11 cellular contexts compared by ENCODE assay signal in the genomic region with DNA sequence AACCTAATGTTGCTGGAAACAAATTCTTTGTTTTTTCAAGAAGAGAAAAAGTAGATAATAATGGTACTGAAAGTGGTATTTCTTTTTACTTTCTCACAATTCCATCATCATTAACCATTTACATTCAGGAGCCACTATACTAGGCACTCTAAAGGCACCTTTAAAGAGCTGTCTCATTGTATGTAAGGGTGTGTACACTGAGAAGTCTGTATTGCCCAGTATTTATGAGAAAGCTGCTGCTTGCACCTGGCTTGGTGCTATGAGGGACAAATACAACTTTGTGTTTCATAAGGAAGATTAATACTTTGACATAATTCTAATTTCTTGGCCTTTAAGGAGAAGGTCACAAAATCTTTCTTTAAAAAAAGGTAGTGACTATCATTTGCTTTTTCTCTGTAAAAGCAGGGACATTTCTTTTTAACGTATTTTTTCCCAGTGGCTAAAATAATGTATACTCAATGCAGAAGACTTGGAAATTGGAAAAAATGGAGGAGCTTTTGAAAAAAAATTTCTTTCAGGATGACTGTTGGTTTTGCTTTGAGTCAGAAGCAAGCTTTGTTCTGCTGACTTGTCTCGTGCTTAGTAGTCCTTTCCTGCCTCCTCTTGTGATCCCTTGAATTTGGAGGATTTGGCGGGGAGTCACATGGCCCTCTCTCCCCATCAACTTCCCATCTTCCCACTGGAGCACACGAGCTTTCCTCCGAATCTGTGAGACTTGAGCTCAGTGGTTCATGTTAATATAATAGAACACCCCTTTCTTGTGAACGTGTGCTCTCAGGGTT. TPM values are rescaled to one million over a fixed set of nuclear protein-coding genes. Genes with fewer than 3 reads are reported as not detected.
DNase-seq lines count a peak whose midpoint lies in the region; ATAC-seq and FAIRE-seq lines count a peak whose summit lies in the region.
"Had no signal": no experiment of that assay in that cellular context is flagged by ENCODE, and none has a peak within 500 bp of the region (broad histone marks: within the 10 kb centered on the region; RNA-seq: fewer than 3 reads in every experiment).

No MANE protein-coding gene starts in this region.

- intact Hi-C loops in CD4-positive, alpha-beta memory T cell (cut with micrococcal nuclease) = loop anchor here (2.0 kb wide), 1 partner anchor 16 kb away; no protein-coding TSS in a partner anchor

- FAIRE-seq in GM19239 (lab: Jason Lieb, UNC) = peak; percentile 75

- no peaks in the 10 kb centered on the region for H3K36me3 ChIP-seq in CD4-positive, alpha-beta memory T cell (ENCODE audit: insufficient read depth, low read length)

- CTCF ChIA-PET in CD4-positive, alpha-beta memory T cell (lab: Charles Lee; ENCODE audit: partially characterized antibody) = interaction anchor here (0.9 to 3.8 kb wide), 7 partner anchors 14 to 111 kb away, joined by 3 to 20 read pairs (median 4); no protein-coding TSS in a partner anchor

- POLR2A ChIA-PET in CD4-positive, alpha-beta memory T cell (lab: Charles Lee; ENCODE audit: partially characterized antibody) = interaction anchor here (0.9 to 12.2 kb wide), 13 partner anchors 9 to 61 kb away, joined by 3 to 405 read pairs (median 5); a partner anchor contains a TSS

- ATAC-seq in HG03045 (IDR thresholded peaks at IDR 0.05; ENCODE audit: unreplicated experiment) = peak; percentile 38
- ATAC-seq in GM21528 (IDR thresholded peaks at IDR 0.05; ENCODE audit: low FRiP score, unreplicated experiment) = no peak
- no peak for ATAC-seq in GM21526 (IDR thresholded peaks at IDR 0.05; ENCODE audit: low FRiP score, unreplicated experiment)
- ATAC-seq: PC-3 had no signal

- H3K4me1 ChIP-seq in CD4-positive, alpha-beta memory T cell (ENCODE audit: insufficient read depth, low read length) = peaks cover 99% of the 10 kb centered on the region

- H3K27ac Mint-ChIP-seq in CD4-positive, alpha-beta memory T cell = peak overlapping the region; percentile 70 to 94 (median 87)
- H3K27ac Mint-ChIP-seq in activated naive CD8-positive, alpha-beta T cell = peak overlapping the region; percentile 82

- no peak for DNase-seq in CD4-positive, alpha-beta memory T cell
- DNase-seq in GM19239 (ENCODE audit: insufficient read length, low spot score) (no peak), pons (ENCODE audit: low spot score) (no peak), SK-N-DZ (ENCODE audit: low spot score) (no peak)
- DNase-seq: activated CD8-positive, alpha-beta memory T cell treated with anti-CD3 and anti-CD28 coated beads for 24 hours; dermis blood vessel endothelial cell; PC-3 had no signal

- H3K27ac ChIP-seq in CD4-positive, alpha-beta memory T cell (ENCODE audit: low read depth, low read length) = peak overlapping the region; percentile 43

- H3K4me3 ChIP-seq in CD4-positive, alpha-beta memory T cell (ENCODE audit: low read length in 2 of 2) = no peak overlapping the region

- no peaks in the 10 kb centered on the region for H3K27me3 Mint-ChIP-seq in CD4-positive, alpha-beta memory T cell
- H3K27me3 Mint-ChIP-seq in activated naive CD8-positive, alpha-beta T cell = no peaks in the 10 kb centered on the region

- H3K4me1 Mint-ChIP-seq in CD4-positive, alpha-beta memory T cell = peaks cover 65 to 96% (median 83%) of the 10 kb centered on the region in 4 donors
- H3K4me1 Mint-ChIP-seq in activated naive CD8-positive, alpha-beta T cell (ENCODE audit: low read depth) = peaks cover 86% of the 10 kb centered on the region

- no peaks in the 10 kb centered on the region for H3K27me3 ChIP-seq in CD4-positive, alpha-beta memory T cell (ENCODE audit: insufficient read depth, low read length)

- peaks cover 13 to 39% of the 10 kb centered on the region in 2 donors for H3K36me3 Mint-ChIP-seq in CD4-positive, alpha-beta memory T cell
- peaks cover 5% of the 10 kb centered on the region for H3K36me3 Mint-ChIP-seq in activated naive CD8-positive, alpha-beta T cell

- H3K4me3 Mint-ChIP-seq in CD4-positive, alpha-beta memory T cell = peak overlapping the region in 7 of 8 donors; percentile 29 to 76 (median 46)
- peak overlapping the region; percentile 36 for H3K4me3 Mint-ChIP-seq in activated naive CD8-positive, alpha-beta T cell

- no peaks in the 10 kb centered on the region for H3K9me3 Mint-ChIP-seq in CD4-positive, alpha-beta memory T cell
- no peaks in the 10 kb centered on the region for H3K9me3 Mint-ChIP-seq in activated naive CD8-positive, alpha-beta T cell (ENCODE audit: low read depth)

- H3K9me3 ChIP-seq in CD4-positive, alpha-beta memory T cell (ENCODE audit: control insufficient read depth in 1 of 2, low read length in 2 of 2) = no peaks in the 10 kb centered on the region

RNA-seq across cellular contexts. Expression of a gene that starts 50.1 kb away (rescaled TPM):
- total RNA-seq in CD4-positive, alpha-beta memory T cell = 100 to 1,000 TPM; 159 TPM
- 10 to 100 TPM in 1 of 2 donors, 1 to 10 TPM in 1; 5.2 to 12.3 TPM for polyA plus RNA-seq in CD4-positive, alpha-beta memory T cell
- polyA plus RNA-seq in SK-N-DZ (2014; cell fraction: cytosol; rRNA removed) = 6.0 and 8.5 TPM in 2 replicates
- polyA plus RNA-seq in SK-N-DZ (2014; cell fraction: nucleus; rRNA removed) = 4.2 and 6.1 TPM in 2 replicates
